In genomic region chr13:95787356-95788099, GRCh38 we compare ENCODE assay signal across 19 cellular contexts.
"Had no signal": no experiment of that assay in that cellular context is flagged by ENCODE, and none has a peak within 500 bp of the region (broad histone marks: within the 10 kb centered on the region; RNA-seq: fewer than 3 reads in every experiment).

No MANE protein-coding gene starts in this region.

- ATAC-seq: activated CD4-positive, alpha-beta T cell treated with anti-CD3 and anti-CD28 coated beads for 36 hours; activated T-cell treated with anti-CD3 and anti-CD28 coated beads, Interleukin-2, amount 50 U/mL, for 72 hours; natural killer cell had no signal

- H3K27ac Mint-ChIP-seq: activated CD4-positive, alpha-beta memory T cell treated with anti-CD3 and anti-CD28 coated beads, Interleukin-2, amount 10 ng/mL, durations not matched to agents 7 days and 5 days; activated CD4-positive, alpha-beta T cell treated with anti-CD3 and anti-CD28 coated beads for 36 hours; activated naive CD8-positive, alpha-beta T cell treated with anti-CD3 and anti-CD28 coated beads for 36 hours; activated T-cell treated with anti-CD3 and anti-CD28 coated beads, Interleukin-2, amount 50 U/mL, for 72 hours; natural killer cell had no signal

- H3K27me3 Mint-ChIP-seq: activated CD4-positive, alpha-beta memory T cell treated with anti-CD3 and anti-CD28 coated beads, Interleukin-2, amount 10 ng/mL, durations not matched to agents 7 days and 5 days; activated CD4-positive, alpha-beta T cell treated with anti-CD3 and anti-CD28 coated beads for 36 hours; activated naive CD8-positive, alpha-beta T cell treated with anti-CD3 and anti-CD28 coated beads for 36 hours had no signal

- H3K4me3 ChIP-seq: colonic mucosa, hepatocyte, lower lobe of right lung, skin epidermis, stomach, thoracic aorta had no signal

- H2AFZ ChIP-seq: hepatocyte had no signal

- H3K9me3 ChIP-seq: colonic mucosa, lower lobe of right lung, stomach, thoracic aorta had no signal

- DNase-seq: activated CD4-positive, alpha-beta memory T cell treated with anti-CD3 and anti-CD28 coated beads, Interleukin-2, amount 10 ng/mL, durations not matched to agents 7 days and 5 days; activated CD4-positive, alpha-beta T cell treated with anti-CD3 and anti-CD28 coated beads for 36 hours; activated CD8-positive, alpha-beta memory T cell treated with anti-CD3 and anti-CD28 coated beads, Interleukin-2, amount 50 U/mL, for 4 hours; activated gamma-delta T cell treated with Interleukin-2 at 50 U/mL for 16 hours; activated naive CD8-positive, alpha-beta T cell treated with anti-CD3 and anti-CD28 coated beads for 36 hours; activated T-cell treated with anti-CD3 and anti-CD28 coated beads, Interleukin-2, amount 50 U/mL, for 72 hours; anterior cingulate cortex; colonic mucosa; effector CD4-positive, alpha-beta T cell; lower lobe of right lung; natural killer cell; occipital lobe; stimulated activated CD4-positive, alpha-beta T cell treated with anti-CD3 and anti-CD28 coated beads, Interleukin-4, amount 100 ng/mL, for 4 hours; stomach; T1000; WERI-Rb-1 had no signal

- H3K4me1 ChIP-seq: colonic mucosa had no signal

- H3K4me1 Mint-ChIP-seq: activated CD4-positive, alpha-beta memory T cell treated with anti-CD3 and anti-CD28 coated beads, Interleukin-2, amount 10 ng/mL, durations not matched to agents 7 days and 5 days; activated CD4-positive, alpha-beta T cell treated with anti-CD3 and anti-CD28 coated beads for 36 hours; activated naive CD8-positive, alpha-beta T cell treated with anti-CD3 and anti-CD28 coated beads for 36 hours had no signal

- H3K27me3 ChIP-seq: colonic mucosa, hepatocyte, stomach had no signal

- H3K4me2 ChIP-seq: hepatocyte had no signal

- H3K79me2 ChIP-seq: hepatocyte had no signal

- H3K4me3 Mint-ChIP-seq: activated CD4-positive, alpha-beta memory T cell treated with anti-CD3 and anti-CD28 coated beads, Interleukin-2, amount 10 ng/mL, durations not matched to agents 7 days and 5 days; activated CD4-positive, alpha-beta T cell treated with anti-CD3 and anti-CD28 coated beads for 36 hours; activated naive CD8-positive, alpha-beta T cell treated with anti-CD3 and anti-CD28 coated beads for 36 hours; activated T-cell treated with anti-CD3 and anti-CD28 coated beads, Interleukin-2, amount 50 U/mL, for 72 hours; natural killer cell had no signal

- H3K27ac ChIP-seq: colonic mucosa, hepatocyte, lower lobe of right lung, skin epidermis, thoracic aorta, WERI-Rb-1 had no signal

- H3K9me3 Mint-ChIP-seq: activated CD4-positive, alpha-beta memory T cell treated with anti-CD3 and anti-CD28 coated beads, Interleukin-2, amount 10 ng/mL, durations not matched to agents 7 days and 5 days; activated T-cell treated with anti-CD3 and anti-CD28 coated beads, Interleukin-2, amount 50 U/mL, for 72 hours; natural killer cell had no signal
